In the genomic region with DNA sequence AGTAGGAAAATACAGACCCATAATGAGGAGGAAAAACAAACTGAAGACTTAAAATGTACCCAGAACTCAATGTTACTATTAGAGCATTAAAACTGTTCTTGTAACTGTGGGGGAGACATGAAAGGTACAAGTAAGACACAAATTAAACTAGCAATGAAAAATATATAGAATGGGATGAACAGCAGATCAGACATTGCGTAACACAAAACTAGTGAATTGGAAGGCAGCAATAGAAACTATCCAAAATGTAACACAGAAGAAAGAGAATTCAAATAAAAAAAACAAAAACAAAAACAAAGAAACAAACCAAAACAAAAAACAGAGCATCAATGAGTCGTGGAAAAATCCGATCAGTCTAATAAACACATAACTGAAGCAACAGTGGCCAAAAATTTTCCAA, we compare ENCODE assay signal across 2 cellular contexts.
A peak's percentile ranks its signal among the peaks of the same experiment; 100 is the strongest.
TF ChIP-seq lines count a peak whose summit lies in the region.

No MANE protein-coding gene starts in this region.

TF ChIP-seq in HepG2, 621 proteins besides CTCF, POLR2A, EP300 and RAD21 (continued from another document):
- TF ChIP-seq ZNF552 (CRISPR knock-in tag; IDR thresholded peaks at IDR 0.05; ENCODE audit: borderline replicate concordance) (no peak), ZNF354B (CRISPR knock-in tag; IDR thresholded peaks at IDR 0.05) (no peak), CEBPB (IDR thresholded peaks at IDR 0.05; ENCODE audit: borderline replicate concordance, low read depth, low read length) (peak; percentile 79; the same call in 1 of the 2 replicates), ZNF577 (CRISPR knock-in tag; IDR thresholded peaks at IDR 0.05; ENCODE audit: borderline replicate concordance, low read depth) (no peak), ZFYVE20 (CRISPR knock-in tag; IDR thresholded peaks at IDR 0.05; ENCODE audit: borderline replicate concordance, low read depth) (no peak), ZNF614 (CRISPR knock-in tag; IDR thresholded peaks at IDR 0.05; ENCODE audit: borderline replicate concordance) (no peak)

TF ChIP-seq in H1, 55 proteins besides CTCF, POLR2A, EP300 and RAD21 (continued from another document):
- TF ChIP-seq CEBPB (IDR thresholded peaks at IDR 0.05; ENCODE audit: low read depth, low read length), result peak; percentile 58; the same call in 1 of the 2 replicates
